Comparison of ENCODE assay signal across 23 cellular contexts in the genomic region with DNA sequence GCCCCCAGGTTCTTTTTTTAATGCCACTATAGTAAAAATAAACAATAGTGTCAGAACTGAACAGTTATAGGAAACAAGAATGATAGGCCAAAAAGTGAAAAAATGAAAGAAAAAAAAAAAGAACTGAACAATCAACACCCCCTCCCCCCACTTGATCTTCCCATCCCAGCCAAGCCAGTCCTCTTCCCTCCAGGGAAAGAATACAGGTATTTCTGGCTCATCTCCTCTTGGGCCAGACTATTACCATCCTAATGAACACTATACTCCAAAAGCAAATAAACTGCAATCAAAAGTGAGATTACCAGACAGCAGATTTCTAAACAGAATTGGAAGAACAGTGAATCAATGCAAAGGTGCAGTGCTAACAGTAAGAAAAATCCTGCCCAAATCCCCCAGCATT. TPM values are rescaled to one million over a fixed set of nuclear protein-coding genes. Genes with fewer than 3 reads are reported as not detected.
"Had no signal": no experiment of that assay in that cellular context is flagged by ENCODE, and none has a peak within 500 bp of the region (broad histone marks: within the 10 kb centered on the region; RNA-seq: fewer than 3 reads in every experiment).

No MANE protein-coding gene starts in this region.

- H3K4me1 ChIP-seq: pancreas, tibial artery, uterus had no signal

- H3K9me3 ChIP-seq: neutrophil, pancreas, tibial artery, uterus had no signal

- H3K4me1 Mint-ChIP-seq: naive thymus-derived CD4-positive, alpha-beta T cell had no signal

- H3K27ac ChIP-seq: epithelial cell of prostate, neutrophil, pancreas, tibial artery, uterus had no signal

- H3K36me3 Mint-ChIP-seq: activated naive CD4-positive, alpha-beta T cell treated with anti-CD3 and anti-CD28 coated beads, Interleukin-2, amount 50 U/mL, for 72 hours had no signal

- H3K36me3 ChIP-seq: pancreas, uterus had no signal

- H3K27me3 ChIP-seq: neutrophil, pancreas, tibial artery, uterus had no signal

- H3K4me3 Mint-ChIP-seq: effector memory CD8-positive, alpha-beta T cell; naive thymus-derived CD4-positive, alpha-beta T cell; stimulated activated naive B cell treated with anti-CD40 and anti-IgM and Interleukin-4, amounts not matched to agents 10 μg/mL and 1 μg/mL and 100 μg/mL, for 72 hours had no signal

- DNase-seq: activated CD4-positive, alpha-beta T cell treated with anti-CD3 and anti-CD28 coated beads, Interleukin-2, amount 50 U/mL, for 1 hour; activated CD4-positive, CD25-positive, alpha-beta regulatory T cell treated with anti-CD3 and anti-CD28 coated beads, Interleukin-2, amount 50 U/mL, for 72 hours; activated CD8-positive, alpha-beta memory T cell treated with anti-CD3 and anti-CD28 coated beads, Interleukin-2, amount 50 U/mL, for 4 hours; activated effector memory CD4-positive, alpha-beta T cell treated with anti-CD3 and anti-CD28 coated beads, Interleukin-2, amount 50 U/mL, for 16 hours; activated T-cell treated with anti-CD3 and anti-CD28 coated beads, Interleukin-2, amount 50 U/mL, for 48 hours; effector memory CD8-positive, alpha-beta T cell; foreskin fibroblast; mesenchymal stem cell; naive thymus-derived CD4-positive, alpha-beta T cell; pancreas; stimulated activated CD4-positive, alpha-beta T cell treated with anti-CD3 and anti-CD28 coated beads, Interleukin-4, amount 100 ng/mL, for 24 hours; stimulated activated naive B cell treated with anti-CD40 and anti-IgM and Interleukin-4, amounts not matched to agents 10 μg/mL and 1 μg/mL and 100 μg/mL, for 72 hours; T-helper 1 cell; tibial artery; uterus had no signal

- H3K27me3 Mint-ChIP-seq: effector memory CD8-positive, alpha-beta T cell; naive thymus-derived CD4-positive, alpha-beta T cell; stimulated activated naive B cell treated with anti-CD40 and anti-IgM and Interleukin-4, amounts not matched to agents 10 μg/mL and 1 μg/mL and 100 μg/mL, for 72 hours had no signal

- ATAC-seq: activated naive CD4-positive, alpha-beta T cell treated with anti-CD3 and anti-CD28 coated beads, Interleukin-2, amount 50 U/mL, for 72 hours; effector memory CD8-positive, alpha-beta T cell; naive thymus-derived CD4-positive, alpha-beta T cell; pancreas; sciatic nerve; stimulated activated naive B cell treated with anti-CD40 and anti-IgM and Interleukin-4, amounts not matched to agents 10 μg/mL and 1 μg/mL and 100 μg/mL, for 72 hours had no signal

- H3K4me3 ChIP-seq: pancreas, tibial artery, uterus had no signal

- H3K9me3 Mint-ChIP-seq: activated naive CD4-positive, alpha-beta T cell treated with anti-CD3 and anti-CD28 coated beads, Interleukin-2, amount 50 U/mL, for 72 hours; effector memory CD8-positive, alpha-beta T cell; naive thymus-derived CD4-positive, alpha-beta T cell; stimulated activated naive B cell treated with anti-CD40 and anti-IgM and Interleukin-4, amounts not matched to agents 10 μg/mL and 1 μg/mL and 100 μg/mL, for 72 hours had no signal

- H3K27ac Mint-ChIP-seq: activated naive CD4-positive, alpha-beta T cell treated with anti-CD3 and anti-CD28 coated beads, Interleukin-2, amount 50 U/mL, for 72 hours; stimulated activated naive B cell treated with anti-CD40 and anti-IgM and Interleukin-4, amounts not matched to agents 10 μg/mL and 1 μg/mL and 100 μg/mL, for 72 hours had no signal

RNA-seq across cellular contexts. Expression of a gene that starts 21.3 kb away (rescaled TPM):
- total RNA-seq: dermis microvascular lymphatic vessel endothelial cell, glomerular endothelial cell, mucosa of gallbladder had no signal
- polyA plus RNA-seq: liver had no signal
